ENCODE assay signal across 24 cellular contexts in the genomic region with DNA sequence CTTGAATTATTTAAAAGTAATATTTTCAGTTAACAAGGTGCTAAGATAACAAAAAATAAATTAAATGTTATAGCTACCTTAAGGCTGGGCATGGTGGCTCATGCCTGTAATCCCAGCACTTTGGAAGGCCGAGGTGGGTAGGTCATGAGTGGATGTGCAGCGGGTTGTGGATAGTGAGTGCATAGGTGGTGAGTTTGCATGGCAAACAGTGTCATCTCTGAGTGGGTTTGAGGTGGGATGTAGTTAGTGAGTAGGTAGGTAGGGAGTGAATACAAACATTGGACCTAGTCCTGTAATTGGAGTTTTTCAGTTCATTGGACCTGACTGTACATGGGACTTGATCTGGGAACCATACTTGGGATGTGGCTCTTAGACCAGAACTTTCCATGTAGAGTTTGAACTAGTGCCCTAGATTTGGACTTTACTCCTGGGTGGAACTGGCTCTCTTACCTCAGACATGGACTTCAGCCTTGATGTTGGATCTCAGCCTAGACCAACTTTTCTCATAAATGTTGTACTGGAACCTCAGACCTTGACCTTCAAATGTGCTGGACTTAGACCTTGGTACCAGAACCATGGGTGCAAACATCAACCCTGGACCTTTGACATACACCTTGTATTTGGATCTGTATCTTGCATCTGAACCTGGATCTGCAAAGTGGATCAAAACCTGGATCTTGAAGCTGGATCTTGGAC.
"Had no signal": no experiment of that assay in that cellular context is flagged by ENCODE, and none has a peak within 500 bp of the region (broad histone marks: within the 10 kb centered on the region; RNA-seq: fewer than 3 reads in every experiment).

No MANE protein-coding gene starts in this region.

- H3K4me1 ChIP-seq: gastrocnemius medialis, left ventricle myocardium inferior, lower lobe of right lung, neural progenitor cell, parathyroid adenoma, stomach, thyroid gland had no signal

- FAIRE-seq: kidney had no signal

- H3K36me3 Mint-ChIP-seq: stimulated activated effector memory CD8-positive, alpha-beta T cell treated with anti-CD3 and anti-CD28 coated beads, Interleukin-12 subunit alpha, Interleukin-12 subunit beta, amount 100 ng/mL, for 72 hours had no signal

- H3K4me3 ChIP-seq: coronary artery, gastrocnemius medialis, left ventricle myocardium inferior, lower lobe of right lung, neural progenitor cell, stomach, thyroid gland had no signal

- H3K9ac ChIP-seq: neural progenitor cell, parathyroid adenoma had no signal

- H3K27ac Mint-ChIP-seq: endodermal cell; memory B cell; naive thymus-derived CD4-positive, alpha-beta T cell; nephron; neural progenitor cell; progenitor cell of endocrine pancreas; stimulated activated effector memory CD8-positive, alpha-beta T cell treated with anti-CD3 and anti-CD28 coated beads, Interleukin-12 subunit alpha, Interleukin-12 subunit beta, amount 100 ng/mL, for 72 hours had no signal

- H3K27ac ChIP-seq: coronary artery, epithelial cell of prostate, gastrocnemius medialis, left ventricle myocardium inferior, lower lobe of right lung, neural progenitor cell, parathyroid adenoma, stomach, thyroid gland had no signal

- H3K27me3 Mint-ChIP-seq: memory B cell, progenitor cell of endocrine pancreas had no signal

- H3K9me3 ChIP-seq: gastrocnemius medialis, thyroid gland had no signal

- H3K36me3 ChIP-seq: gastrocnemius medialis, left ventricle myocardium inferior, lower lobe of right lung, neural progenitor cell, stomach, thyroid gland had no signal

- H3K27me3 ChIP-seq: gastrocnemius medialis, neural progenitor cell, stomach, thyroid gland had no signal

- H3K4me2 ChIP-seq: neural progenitor cell had no signal

- H2AFZ ChIP-seq: neural progenitor cell, parathyroid adenoma had no signal

- H3K79me2 ChIP-seq: parathyroid adenoma had no signal

- H3K4me1 Mint-ChIP-seq: endodermal cell; memory B cell; naive thymus-derived CD4-positive, alpha-beta T cell; nephron; neural progenitor cell; stimulated activated effector memory CD8-positive, alpha-beta T cell treated with anti-CD3 and anti-CD28 coated beads, Interleukin-12 subunit alpha, Interleukin-12 subunit beta, amount 100 ng/mL, for 72 hours had no signal

- H3K4me3 Mint-ChIP-seq: endodermal cell; memory B cell; naive thymus-derived CD4-positive, alpha-beta T cell; nephron; neural progenitor cell; stimulated activated effector memory CD8-positive, alpha-beta T cell treated with anti-CD3 and anti-CD28 coated beads, Interleukin-12 subunit alpha, Interleukin-12 subunit beta, amount 100 ng/mL, for 72 hours had no signal

- ATAC-seq: gastrocnemius medialis; lower lobe of right lung; naive thymus-derived CD4-positive, alpha-beta T cell; sciatic nerve; stimulated activated effector memory CD8-positive, alpha-beta T cell treated with anti-CD3 and anti-CD28 coated beads, Interleukin-12 subunit alpha, Interleukin-12 subunit beta, amount 100 ng/mL, for 72 hours had no signal

- DNase-seq: dermis blood vessel endothelial cell; endodermal cell; foreskin fibroblast; gastrocnemius medialis; head of caudate nucleus; kidney; left ventricle myocardium inferior; lower lobe of right lung; naive thymus-derived CD4-positive, alpha-beta T cell; stimulated activated CD4-positive, alpha-beta T cell treated with anti-CD3 and anti-CD28 coated beads, Interleukin-2, amount 100 ng/mL, for 24 hours; stimulated activated CD4-positive, alpha-beta T cell treated with anti-CD3 and anti-CD28 coated beads, Interleukin-4, amount 100 ng/mL, for 24 hours; stimulated activated naive CD4-positive, alpha-beta T cell treated with Interleukin-2 at 50 U/mL for 16 hours; stomach; thyroid gland; trophoblast cell had no signal
